ENCODE assay signal across 8 cellular contexts in the genomic region with DNA sequence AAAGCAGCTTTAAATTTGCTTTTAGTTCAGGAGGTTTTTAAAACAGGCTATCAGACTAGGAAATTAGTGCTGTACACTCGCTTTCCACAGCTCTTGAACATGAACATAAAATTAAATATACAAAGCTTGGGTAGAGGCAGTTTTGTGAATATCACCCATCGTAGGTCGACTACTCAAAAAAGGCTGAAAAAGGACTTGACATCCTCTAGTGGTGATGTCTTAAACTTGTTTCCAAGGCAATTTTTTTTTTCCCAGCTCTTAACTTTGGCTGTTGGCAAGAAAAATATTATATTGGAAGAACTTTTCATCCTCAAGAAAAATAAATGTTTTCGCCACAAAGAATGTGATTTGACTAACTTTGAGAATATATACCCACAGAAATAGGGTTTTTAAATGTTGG. TPM values are rescaled to one million over a fixed set of nuclear protein-coding genes. Genes with fewer than 3 reads are reported as not detected.
DNase-seq lines count a peak whose midpoint lies in the region; ATAC-seq, FAIRE-seq and TF ChIP-seq lines count a peak whose summit lies in the region.

No MANE protein-coding gene starts in this region.

- H2AFZ ChIP-seq in H1 (ENCODE audit: low read length), result no peak overlapping the region

- ATAC-seq in heart left ventricle (no peak), left cardiac atrium (no peak), GM18870 (IDR thresholded peaks at IDR 0.05; ENCODE audit: unreplicated experiment) (no peak)

- H2BK15ac ChIP-seq in H1 (ENCODE audit: low read length), result no peak overlapping the region

- H3K23ac ChIP-seq in H1 (ENCODE audit: insufficient read length), result no peak overlapping the region

- peaks cover 4 to 6% of the 10 kb centered on the region in 2 experiments for H4K20me1 ChIP-seq in H1 (replicated peaks in 1 of 2; ENCODE audit: control insufficient read depth in 1 of 2, insufficient read depth in 2 of 2, low read length in 2 of 2)

- TF ChIP-seq EP300 in H1 (IDR thresholded peaks at IDR 0.05; ENCODE audit: borderline replicate concordance in 1 of 2, low read depth in 2 of 2, low read length in 2 of 2), result no peak

- no peak overlapping the region for H3K56ac ChIP-seq in H1 (replicated peaks; ENCODE audit: insufficient read length, low read depth, low read length)

- H2BK5ac ChIP-seq in H1 (ENCODE audit: low read depth, low read length), result no peak overlapping the region

- no peak overlapping the region for H3K14ac ChIP-seq in H1 (ENCODE audit: insufficient read length)

- no peak for FAIRE-seq in H1 (lab: Jason Lieb, UNC)

- TF ChIP-seq POLR2A in heart left ventricle (IDR thresholded peaks at IDR 0.05), result no peak
- TF ChIP-seq POLR2A in H1 (IDR thresholded peaks at IDR 0.05; ENCODE audit: control extremely low read depth in 1 of 2, low read depth in 2 of 2, low read length in 2 of 2), result no peak

- H3K23me2 ChIP-seq in H1 (ENCODE audit: low read depth, low read length), result peaks cover 13% of the 10 kb centered on the region

- no peak overlapping the region for H3K18ac ChIP-seq in H1 (ENCODE audit: extremely low read depth, low read length)

- 50 to 63% (median 56%) methylated on average over 4 of the region's 4 CpGs for WGBS in heart left ventricle, 4 donors
- 44% methylated on average over 4 of the region's 4 CpGs; no CpG with 5 or more reads in 1 of the 2 experiments for WGBS in H1 (ENCODE audit: extremely low coverage in 1 of 2, insufficient coverage in 1 of 2, insufficient read length in 1 of 2, insufficient replicate concordance in 2 of 2, low coverage in 1 of 2, low lambda C conversion rate in 2 of 2, missing lambda C conversion rate in 1 of 2), 2 experiments

- H3K4me3 ChIP-seq in heart left ventricle, result no peak overlapping the region
- H3K4me3 ChIP-seq in H1 (ENCODE audit: extremely low read depth in 1 of 4, insufficient read depth in 2 of 4, low read depth in 3 of 4, low read length in 4 of 4), result no peak overlapping the region
- H3K4me3 ChIP-seq in retinal pigment epithelial cell (ENCODE audit: low read length), result no peak overlapping the region
- H3K4me3 ChIP-seq in right atrium auricular region, result no peak overlapping the region

- H2AK5ac ChIP-seq in H1 (ENCODE audit: low read depth, low read length), result no peak overlapping the region

- peaks cover 8 to 71% of the 10 kb centered on the region in 2 experiments; a peak in 3 of 4 replicates for H3K79me2 ChIP-seq in H1 (ENCODE audit: control insufficient read depth in 1 of 2, insufficient read depth in 2 of 2, low read length in 2 of 2)

- CTCF ChIA-PET in H1 (lab: Charles Lee; ENCODE audit: partially characterized antibody), result interaction anchor here (0.6 to 1.9 kb wide), 32 partner anchors 8 to 321 kb away, joined by 3 to 15 read pairs (median 3); no protein-coding TSS in a partner anchor

- H4K8ac ChIP-seq in H1 (ENCODE audit: extremely low read depth, insufficient read depth, low read length), result no peak overlapping the region

- H4K5ac ChIP-seq in H1 (ENCODE audit: insufficient read length, low read depth, low read length), result no peak overlapping the region

- no peak overlapping the region for H3K9ac ChIP-seq in H1 (replicated peaks in 1 of 4; ENCODE audit: extremely low read depth in 1 of 4, low read depth in 3 of 4, low read length in 3 of 4)

- no peaks in the 10 kb centered on the region; the same call in 1 of the 2 replicates for H3K79me1 ChIP-seq in H1 (ENCODE audit: low read depth, low read length)

- H3K4me2 ChIP-seq in H1 (ENCODE audit: insufficient read depth in 1 of 2, low read depth in 2 of 2, low read length in 2 of 2), result no peak overlapping the region

- TF ChIP-seq CTCF in heart left ventricle (IDR thresholded peaks at IDR 0.05) (peak in 8 of 12 donors; percentile 9 to 47 (median 34)), H1 (IDR thresholded peaks at IDR 0.05; ENCODE audit: control extremely low read depth in 1 of 3, insufficient read depth in 1 of 3, low read depth in 1 of 3, low read length in 3 of 3) (peak in 2 of 3 experiments; percentile 55 to 67; a peak in 2 of 4 replicates), retinal pigment epithelial cell (conservative IDR thresholded peaks at IDR 0.05; ENCODE audit: low read depth, low read length) (peak; percentile 80), right atrium auricular region (IDR thresholded peaks at IDR 0.05) (peak in 1 of 2 donors; percentile 54)

- no peak overlapping the region for H3K4ac ChIP-seq in H1 (replicated peaks; ENCODE audit: insufficient read length, low read depth, low read length)

- H3K27ac ChIP-seq in heart left ventricle (no peak overlapping the region), H1 (ENCODE audit: low read depth, low read length) (no peak overlapping the region), right atrium auricular region (no peak overlapping the region)

- no peak overlapping the region for H4K91ac ChIP-seq in H1 (replicated peaks; ENCODE audit: insufficient read length, low read length)

- no peak overlapping the region for H2BK20ac ChIP-seq in H1 (ENCODE audit: low read length)

- H3K4me1 ChIP-seq in heart left ventricle, result peaks cover 0 to 22% (median 14%) of the 10 kb centered on the region in 12 donors
- peaks cover 2 to 18% (median 5%) of the 10 kb centered on the region in 4 experiments; a peak in 6 of 7 replicates for H3K4me1 ChIP-seq in H1 (replicated peaks in 1 of 4; ENCODE audit: control insufficient read depth in 3 of 4, insufficient read depth in 4 of 4, low read length in 3 of 4)
- peaks cover 0 to 16% of the 10 kb centered on the region in 2 donors for H3K4me1 ChIP-seq in right atrium auricular region

- no peaks in the 10 kb centered on the region for H3K9me3 ChIP-seq in heart left ventricle
- H3K9me3 ChIP-seq in H1 (ENCODE audit: insufficient read depth in 2 of 2, low read depth in 1 of 2, low read length in 1 of 2), result no peaks in the 10 kb centered on the region
- no peaks in the 10 kb centered on the region for H3K9me3 ChIP-seq in right atrium auricular region

- no peak overlapping the region for H2BK120ac ChIP-seq in H1 (replicated peaks; ENCODE audit: low read depth, low read length)

- intact Hi-C loops in heart left ventricle (cut with DNase I) (loop anchor here in 2 of 10 donors (10.0 kb wide), 1 partner anchor 1043 kb away; no protein-coding TSS in a partner anchor), left cardiac atrium (cut with DNase I) (no loop called here)

- peak; percentile 83 to 85 for TF ChIP-seq RAD21 in H1 (IDR thresholded peaks at IDR 0.05 in 1 of 2, conservative IDR thresholded peaks at IDR 0.05 in 1 of 2; ENCODE audit: low read depth in 2 of 2, low read length in 2 of 2)

- POLR2A ChIA-PET in H1 (lab: Charles Lee; ENCODE audit: partially characterized antibody), result interaction anchor here (0.7 to 1.4 kb wide), 4 partner anchors 12 to 258 kb away, joined by 3 to 11 read pairs (median 5); a partner anchor contains a TSS

- H2BK12ac ChIP-seq in H1 (ENCODE audit: low read depth, low read length), result no peak overlapping the region

- peaks cover 0 to 43% (median 6%) of the 10 kb centered on the region in 9 donors for H3K27me3 ChIP-seq in heart left ventricle
- peaks cover 0 to 10% (median 7%) of the 10 kb centered on the region in 4 experiments; a peak in 5 of 7 replicates for H3K27me3 ChIP-seq in H1 (replicated peaks in 1 of 4; ENCODE audit: control insufficient read depth in 3 of 4, extremely low read depth in 1 of 4, insufficient read depth in 3 of 4, low read length in 3 of 4)
- no peaks in the 10 kb centered on the region for H3K27me3 ChIP-seq in right atrium auricular region

- DNase-seq in heart left ventricle, result no peak
- DNase-seq in left cardiac atrium, result no peak
- DNase-seq in NOMO-1 treated with DMSO at 0.1 percent for 48 hours (lab: John Stamatoyannopoulos, UW; ENCODE audit: unreplicated experiment), result peak; percentile 65
- no peak for DNase-seq in H1 (ENCODE audit: low read depth in 1 of 2, low spot score in 2 of 2)
- DNase-seq in retinal pigment epithelial cell (ENCODE audit: low read depth), result no peak
- DNase-seq in COLO668 (lab: John Stamatoyannopoulos, UW; ENCODE audit: unreplicated experiment), result no peak
- DNase-seq in right atrium auricular region (ENCODE audit: low spot score), result no peak

- H3K36me3 ChIP-seq in heart left ventricle, result no peaks in the 10 kb centered on the region
- H3K36me3 ChIP-seq in H1 (ENCODE audit: control insufficient read depth in 2 of 4, insufficient read depth in 4 of 4, low read length in 3 of 4), result no peaks in the 10 kb centered on the region; a peak in 1 of 8 replicates
- H3K36me3 ChIP-seq in right atrium auricular region, result no peaks in the 10 kb centered on the region

TF ChIP-seq in H1, 55 proteins besides CTCF, POLR2A, EP300 and RAD21 (continues in another document):
- TF ChIP-seq, protein P1, sequence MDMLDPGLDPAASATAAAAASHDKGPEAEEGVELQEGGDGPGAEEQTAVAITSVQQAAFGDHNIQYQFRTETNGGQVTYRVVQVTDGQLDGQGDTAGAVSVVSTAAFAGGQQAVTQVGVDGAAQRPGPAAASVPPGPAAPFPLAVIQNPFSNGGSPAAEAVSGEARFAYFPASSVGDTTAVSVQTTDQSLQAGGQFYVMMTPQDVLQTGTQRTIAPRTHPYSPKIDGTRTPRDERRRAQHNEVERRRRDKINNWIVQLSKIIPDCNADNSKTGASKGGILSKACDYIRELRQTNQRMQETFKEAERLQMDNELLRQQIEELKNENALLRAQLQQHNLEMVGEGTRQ (IDR thresholded peaks at IDR 0.05; ENCODE audit: low read length), result no peak
- no peak for TF ChIP-seq TAF1 (IDR thresholded peaks at IDR 0.05; ENCODE audit: low read depth, low read length)
- TF ChIP-seq, protein P2, sequence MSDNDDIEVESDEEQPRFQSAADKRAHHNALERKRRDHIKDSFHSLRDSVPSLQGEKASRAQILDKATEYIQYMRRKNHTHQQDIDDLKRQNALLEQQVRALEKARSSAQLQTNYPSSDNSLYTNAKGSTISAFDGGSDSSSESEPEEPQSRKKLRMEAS (IDR thresholded peaks at IDR 0.05), result no peak
- TF ChIP-seq, protein P3, sequence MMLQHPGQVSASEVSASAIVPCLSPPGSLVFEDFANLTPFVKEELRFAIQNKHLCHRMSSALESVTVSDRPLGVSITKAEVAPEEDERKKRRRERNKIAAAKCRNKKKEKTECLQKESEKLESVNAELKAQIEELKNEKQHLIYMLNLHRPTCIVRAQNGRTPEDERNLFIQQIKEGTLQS (IDR thresholded peaks at IDR 0.05; ENCODE audit: insufficient read depth, low read depth, low read length), result no peak

RNA-seq across cellular contexts. Expression of a gene that starts 2.9 kb away (rescaled TPM):
- total RNA-seq in heart left ventricle (1 to 10 TPM; 1.0 to 3.2 (median 2.5) TPM), left cardiac atrium (1 to 10 TPM; 2.2 to 2.3 TPM), right atrium auricular region (1 to 10 TPM; 1.0 to 1.3 TPM)
- polyA plus RNA-seq in heart left ventricle (1 to 10 TPM in 1 of 2 donors, under 1 TPM in 1; 0.86 to 1.1 TPM), H1 (2011; rRNA removed) (13.5 and 15.0 TPM in 2 replicates)
- 66.9 and 67.0 TPM in 2 replicates for total RNA-seq in H1 (2021; fragmentation: NEBNext Ultra II Directional; extraction: Animal tissue kit (Norgen Biotek cat#: 25700))
- 20.4 TPM for polyA plus RNA-seq in H1 (2011; cell fraction: cytosol; rRNA removed)
- polyA plus RNA-seq in H1 (2011; cell fraction: nucleus; rRNA removed), result 32.0 TPM
- 41.9 to 51.0 TPM (median 46.3 TPM) in 4 replicates for polyA plus RNA-seq in H1 (2012, experiment 1 of 2)
- polyA plus RNA-seq in H1 (2012, experiment 2 of 2), result 6.3 TPM
- polyA plus RNA-seq in H1 (2013, experiment 1 of 2), result 52.7 TPM
- 52.0 TPM for polyA plus RNA-seq in H1 (2013, experiment 2 of 2)
- 17.3 and 17.8 TPM in 2 replicates for polyA minus RNA-seq in H1 (2011; rRNA and poly(A)+ RNA removed)
- 17.9 TPM for polyA minus RNA-seq in H1 (2011; cell fraction: cytosol; rRNA and poly(A)+ RNA removed)
- polyA minus RNA-seq in H1 (2011; cell fraction: nucleus; rRNA and poly(A)+ RNA removed), result 25.5 TPM

Comparison
In these comparisons a context has a peak if more than half of its experiments do, and no peak if none do; other contexts are left out.
1. RNA of a gene that starts 2.9 kb away (total RNA-seq): 66.9 to 67.0 TPM in H1; 1.0 to 3.2 TPM in heart left ventricle, 2.2 to 2.3 TPM in left cardiac atrium and 1.0 to 1.3 TPM in right atrium auricular region; every median in the first group is over 10 times any median in the second.